8 cellular contexts compared by ENCODE assay signal in the genomic region with DNA sequence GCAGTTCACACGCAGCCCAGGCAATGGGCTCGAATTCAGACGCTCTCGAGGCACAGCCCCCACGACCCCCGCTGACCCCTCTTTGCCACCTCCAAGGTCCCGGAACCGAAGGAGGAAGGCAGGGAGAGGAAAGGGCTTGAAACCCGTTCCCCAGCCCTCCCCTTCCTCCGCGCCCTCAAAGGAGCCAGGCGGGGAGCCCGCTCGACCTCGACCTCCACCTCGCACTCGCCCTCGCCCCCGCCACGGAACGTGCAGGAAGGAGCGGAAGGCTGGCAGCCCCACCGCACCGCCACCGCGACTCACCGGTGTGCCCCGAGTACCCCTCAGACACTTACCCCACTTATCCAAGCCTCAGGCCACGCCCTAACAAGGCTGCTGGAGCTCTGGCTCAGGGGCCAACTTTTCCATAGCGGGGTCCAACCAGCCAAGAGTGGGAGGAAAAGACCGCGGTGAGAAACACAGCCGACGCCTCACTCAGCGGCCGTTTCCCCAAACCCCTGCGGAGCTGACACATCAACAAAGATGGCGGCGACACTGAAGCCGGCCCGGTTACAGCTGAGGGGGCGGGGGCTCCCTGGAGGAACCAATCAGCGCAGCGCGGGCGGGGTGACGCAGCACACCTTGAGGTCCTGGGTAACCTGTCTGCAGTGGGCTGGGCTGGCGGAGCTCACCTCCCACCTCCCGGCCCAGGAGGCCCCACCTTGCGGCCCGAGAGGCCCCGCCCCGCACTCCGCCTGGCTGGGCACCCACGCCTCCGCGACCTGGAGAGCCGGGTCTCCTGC. TPM values are rescaled to one million over a fixed set of nuclear protein-coding genes. Genes with fewer than 3 reads are reported as not detected.
A peak's percentile ranks its signal among the peaks of the same experiment; 100 is the strongest.
DNase-seq lines count a peak whose midpoint lies in the region; ATAC-seq and TF ChIP-seq lines count a peak whose summit lies in the region.

A gene (minus strand): TSS at position 524 of the 782 bp plus-strand sequence. CDS start 10,935 bp downstream, outside the sequence.

- peak within 1 kb of the TSS; percentile 81 to 86 for H3K4me3 ChIP-seq in left lung

- TF ChIP-seq CTCF in C4-2B (conservative IDR thresholded peaks at IDR 0.05) (no peak), left lung (IDR thresholded peaks at IDR 0.05) (no peak)

- peaks cover under 1% of the 10 kb centered on the region for H3K9me3 Mint-ChIP-seq in dendritic cell treated with granulocyte-macrophage colony-stimulating factor and Interleukin-4, amounts not matched to agents 40 ng/mL and 50 ng/mL, for 4 days

- no peaks in the 10 kb centered on the region for H3K36me3 ChIP-seq in left lung

- H3K27ac Mint-ChIP-seq in dendritic cell treated with granulocyte-macrophage colony-stimulating factor and Interleukin-4, amounts not matched to agents 40 ng/mL and 50 ng/mL, for 4 days = peak within 1 kb of the TSS; percentile 99

- intact Hi-C loops in dendritic cell treated with granulocyte-macrophage colony-stimulating factor and Interleukin-4, amounts not matched to agents 40 ng/mL and 50 ng/mL, for 4 days (cut with micrococcal nuclease) = loop anchor here (2.0 to 10.0 kb wide), 2 partner anchors 319 to 1989 kb away; a partner anchor contains a TSS
- intact Hi-C loops in left lung (cut with DNase I) = no loop called here

- H3K27ac ChIP-seq in C4-2B (peak within 1 kb of the TSS; percentile 92), left lung (peak within 1 kb of the TSS; percentile 90 to 95)

- ATAC-seq in GM19351 (IDR thresholded peaks at IDR 0.05; ENCODE audit: unreplicated experiment) (peak; percentile 98), HG03520 (IDR thresholded peaks at IDR 0.05; ENCODE audit: unreplicated experiment) (peak; percentile 99), left lung (peak; percentile 98)

- H3K9me3 ChIP-seq in left lung = peaks cover 0 to 5% of the 10 kb centered on the region in 2 donors

- H3K4me1 ChIP-seq in left lung = peaks cover 0 to 28% of the 10 kb centered on the region in 2 donors

- peak within 1 kb of the TSS; percentile 98 for H3K4me3 Mint-ChIP-seq in dendritic cell treated with granulocyte-macrophage colony-stimulating factor and Interleukin-4, amounts not matched to agents 40 ng/mL and 50 ng/mL, for 4 days

- no peaks in the 10 kb centered on the region for H3K27me3 ChIP-seq in left lung

- DNase-seq in NCI-H748 (lab: John Stamatoyannopoulos, UW; ENCODE audit: unreplicated experiment) = peak; percentile 95
- peak; percentile 99 for DNase-seq in activated CD4-positive, alpha-beta T cell treated with anti-CD3 and anti-CD28 coated beads, Interleukin-2, amount 50 U/mL, for 4 hours
- DNase-seq in left lung = peak; percentile 97 to 98
- DNase-seq in stimulated activated CD4-positive, alpha-beta T cell treated with anti-CD3 and anti-CD28 coated beads, Interleukin-2, amount 100 ng/mL, for 48 hours = peak; percentile 93 to 96

- H3K27me3 Mint-ChIP-seq in dendritic cell treated with granulocyte-macrophage colony-stimulating factor and Interleukin-4, amounts not matched to agents 40 ng/mL and 50 ng/mL, for 4 days = peaks cover 2% of the 10 kb centered on the region

- peaks cover 18% of the 10 kb centered on the region for H3K4me1 Mint-ChIP-seq in dendritic cell treated with granulocyte-macrophage colony-stimulating factor and Interleukin-4, amounts not matched to agents 40 ng/mL and 50 ng/mL, for 4 days (ENCODE audit: low read depth)

- peaks cover 10% of the 10 kb centered on the region for H3K36me3 Mint-ChIP-seq in dendritic cell treated with granulocyte-macrophage colony-stimulating factor and Interleukin-4, amounts not matched to agents 40 ng/mL and 50 ng/mL, for 4 days (ENCODE audit: low read depth)

RNA-seq across cellular contexts. Expression of the gene that starts here (rescaled TPM):
- 10 to 100 TPM; 25.2 to 36.2 TPM for total RNA-seq in left lung

Comparison
In these comparisons a context has a peak if more than half of its experiments do, and no peak if none do; other contexts are left out.
1. Peak in every context shown above with its lines: DNase-seq, ATAC-seq, H3K4me3 ChIP-seq and H3K27ac ChIP-seq.